Comparison of ENCODE assay signal across 9 cellular contexts in the genomic region with DNA sequence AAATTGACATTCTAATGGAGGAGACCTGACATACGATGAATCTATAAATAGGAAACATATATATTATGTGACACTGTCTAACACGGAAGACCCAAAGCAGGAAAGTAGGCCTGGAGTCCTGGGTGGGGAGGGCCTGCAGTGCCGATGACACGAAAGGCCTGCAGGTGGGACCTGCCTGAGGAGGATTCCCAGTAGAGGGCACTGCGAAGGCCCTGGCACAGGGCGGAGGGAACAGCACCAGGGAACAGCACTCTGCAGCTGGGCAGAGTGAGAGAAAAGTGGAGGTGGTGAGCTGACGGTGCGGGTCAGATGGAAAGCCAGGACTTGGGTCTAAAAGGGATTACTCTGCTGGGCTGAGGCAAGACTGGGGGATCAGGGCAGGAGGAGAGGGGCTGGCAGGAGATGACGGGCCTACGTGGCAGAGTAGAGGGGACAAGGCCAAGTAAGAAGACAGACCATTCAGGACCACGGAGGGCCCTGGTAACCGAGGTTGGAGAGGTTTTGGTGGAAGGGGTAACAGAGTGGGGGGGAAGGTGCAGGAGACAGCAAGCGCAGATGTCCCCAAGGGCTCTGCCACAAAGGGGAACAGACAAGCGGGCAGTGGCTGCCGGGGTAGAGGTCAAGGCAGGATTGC. TPM values are rescaled to one million over a fixed set of nuclear protein-coding genes. Genes with fewer than 3 reads are reported as not detected.
A peak's percentile ranks its signal among the peaks of the same experiment; 100 is the strongest.
DNase-seq lines count a peak whose midpoint lies in the region; ATAC-seq, FAIRE-seq and TF ChIP-seq lines count a peak whose summit lies in the region.
"Had no signal": no experiment of that assay in that cellular context is flagged by ENCODE, and none has a peak within 500 bp of the region (broad histone marks: within the 10 kb centered on the region; RNA-seq: fewer than 3 reads in every experiment).

No MANE protein-coding gene starts in this region.

- no peaks in the 10 kb centered on the region for H3K9me3 Mint-ChIP-seq in memory B cell

- no peak overlapping the region for H3K4me3 Mint-ChIP-seq in memory B cell

- intact Hi-C loops in GM12878 (cut with micrococcal nuclease; ENCODE audit: unreplicated experiment), result no loop called here
- intact Hi-C loops in transverse colon (cut with DNase I; ENCODE audit: low total_unique reads), result no loop called here

- no peak for TF ChIP-seq RAD21 in GM12878 (IDR thresholded peaks at IDR 0.05; ENCODE audit: insufficient read depth, low read depth, low read length)

- H3K9ac ChIP-seq in GM12878 (ENCODE audit: control insufficient read depth, insufficient read depth, low read length), result no peak overlapping the region

- peaks cover 46% of the 10 kb centered on the region for H3K36me3 Mint-ChIP-seq in memory B cell

- peak overlapping the region; percentile 59 for H3K27ac Mint-ChIP-seq in memory B cell

- no peaks in the 10 kb centered on the region for H3K79me2 ChIP-seq in GM12878 (ENCODE audit: control insufficient read depth, insufficient read depth, low read length)

- RAD21 ChIA-PET in GM12878 (lab: Charles Lee; ENCODE audit: unreplicated experiment), result no interaction called here

- WGBS in GM12878 (ENCODE audit: insufficient coverage, insufficient replicate concordance, low lambda C conversion rate, missing lambda C conversion rate), result 97% methylated on average over 15 of the region's 15 CpGs
- 85 to 90% methylated on average over 9 to 15 of the region's 15 CpGs for WGBS in transverse colon (ENCODE audit: low coverage in 1 of 2), 2 donors

- FAIRE-seq in GM12878 (lab: Jason Lieb, UNC), result no peak

- H3K9me3 ChIP-seq in GM12878 (replicated peaks; ENCODE audit: control insufficient read depth, insufficient read depth, low read length) (no peaks in the 10 kb centered on the region), transverse colon (no peaks in the 10 kb centered on the region)
- H3K9me3 ChIP-seq: colonic mucosa had no signal

- H3K4me1 ChIP-seq in GM12878 (ENCODE audit: control insufficient read depth, insufficient read depth, low read length), result no peaks in the 10 kb centered on the region
- no peaks in the 10 kb centered on the region for H3K4me1 ChIP-seq in transverse colon
- H3K4me1 ChIP-seq: colonic mucosa had no signal

- no peak overlapping the region for H3K27ac ChIP-seq in GM12878 (ENCODE audit: control insufficient read depth, insufficient read depth)
- H3K27ac ChIP-seq in transverse colon, result no peak overlapping the region
- H3K27ac ChIP-seq: colonic mucosa had no signal

- peak in 1 of 3 experiments; percentile 12; a peak in 1 of 6 replicates for TF ChIP-seq CTCF in GM12878 (IDR thresholded peaks at IDR 0.05 in 2 of 3, conservative IDR thresholded peaks at IDR 0.05 in 1 of 3; ENCODE audit: control insufficient read depth in 2 of 3, extremely low read depth in 1 of 3, insufficient read depth in 1 of 3, low read depth in 3 of 3, low read length in 3 of 3)
- TF ChIP-seq CTCF in transverse colon (IDR thresholded peaks at IDR 0.05), result no peak

- H3K36me3 ChIP-seq in GM12878 (ENCODE audit: control insufficient read depth in 2 of 2, insufficient read depth in 2 of 2, low read length in 1 of 2), result peaks cover 15 to 25% of the 10 kb centered on the region in 2 experiments
- H3K36me3 ChIP-seq in transverse colon, result peaks cover 0 to 65% (median 26%) of the 10 kb centered on the region in 4 donors

- DNase-seq in Caki2 (ENCODE audit: low read depth) (peak; percentile 31), HT-29 (ENCODE audit: low spot score) (peak; percentile 54), GM12878 (ENCODE audit: low read depth, low spot score) (no peak), memory B cell (ENCODE audit: low spot score in 2 of 2) (no peak), transverse colon (no peak), putamen (ENCODE audit: low spot score) (no peak)
- DNase-seq: colonic mucosa had no signal

- TF ChIP-seq EP300 in GM12878 (IDR thresholded peaks at IDR 0.05; ENCODE audit: borderline replicate concordance in 1 of 2, control insufficient read depth in 1 of 2, low read depth in 2 of 2, low read length in 2 of 2) (no peak), transverse colon (IDR thresholded peaks at IDR 0.05; ENCODE audit: low read depth) (no peak)

- CTCF ChIA-PET in GM12878 (lab: Yijun Ruan, JAX), result no interaction called here

- H3K27me3 Mint-ChIP-seq in memory B cell, result no peaks in the 10 kb centered on the region

- no peak overlapping the region for H3K4me3 ChIP-seq in GM12878
- no peak overlapping the region for H3K4me3 ChIP-seq in transverse colon
- H3K4me3 ChIP-seq: colonic mucosa had no signal

- BruUV-seq in GM12878 (replicated peaks; lab: Mats Ljungman, UMichigan), result no TSS peak

- no peaks in the 10 kb centered on the region for H3K27me3 ChIP-seq in GM12878 (replicated peaks in 1 of 2; ENCODE audit: control insufficient read depth in 2 of 2, insufficient read depth in 2 of 2, low read length in 1 of 2)
- no peaks in the 10 kb centered on the region for H3K27me3 ChIP-seq in transverse colon
- H3K27me3 ChIP-seq: colonic mucosa had no signal

- ATAC-seq in GM12878 (peak; percentile 49; the same call in 2 of the 3 replicates), memory B cell (ENCODE audit: low read depth) (no peak), GM21367 (IDR thresholded peaks at IDR 0.05; ENCODE audit: unreplicated experiment) (no peak), GM18907 (IDR thresholded peaks at IDR 0.05; ENCODE audit: unreplicated experiment) (no peak)

- POLR2A ChIA-PET in GM12878 (lab: Charles Lee), result no interaction called here

- no peak overlapping the region for H2AFZ ChIP-seq in GM12878 (ENCODE audit: control insufficient read depth, low read depth, low read length)

- in situ Hi-C loops in Caki2 (cut with HindIII; ENCODE audit: low pct_unique_long_range_greater_than_20kb, low sequenced_read_pairs) (no loop called here), GM12878 (cut with MboI) (no loop called here), transverse colon (cut with MboI; ENCODE audit: low pct_ligation_motif_present in 1 of 4, low pct_unique_long_range_greater_than_20kb in 1 of 4, low sequenced_read_pairs in 3 of 4) (no loop called here)

- no peaks in the 10 kb centered on the region for H4K20me1 ChIP-seq in GM12878 (ENCODE audit: control insufficient read depth, insufficient read depth)

- SMC1A ChIA-PET in GM12878 (lab: Charles Lee; ENCODE audit: uncharacterized antibody, unreplicated experiment), result no interaction called here

- H3K4me1 Mint-ChIP-seq in memory B cell, result peaks cover 15% of the 10 kb centered on the region

- TF ChIP-seq POLR2A in GM12878 (IDR thresholded peaks at IDR 0.05; ENCODE audit: low read depth, low read length) (no peak), transverse colon (IDR thresholded peaks at IDR 0.05) (no peak)

- H3K4me2 ChIP-seq in GM12878 (ENCODE audit: control insufficient read depth, insufficient read depth), result no peak overlapping the region

TF ChIP-seq in GM12878, 131 proteins besides CTCF, POLR2A, EP300 and RAD21 (continues in another document):
- TF ChIP-seq ESRRA (IDR thresholded peaks at IDR 0.05; ENCODE audit: low read length), result no peak
- no peak for TF ChIP-seq SUZ12 (IDR thresholded peaks at IDR 0.05; ENCODE audit: unreplicated experiment)
- no peak for TF ChIP-seq EGR1 (IDR thresholded peaks at IDR 0.05; ENCODE audit: borderline replicate concordance in 1 of 2, low read depth in 2 of 2, low read length in 2 of 2)
- TF ChIP-seq ZBED1 (IDR thresholded peaks at IDR 0.05; ENCODE audit: borderline replicate concordance), result no peak

RNA-seq across cellular contexts. Expression of a gene that starts 8.1 kb away (rescaled TPM):
- 41.4 and 48.6 TPM in 2 replicates for total RNA-seq in Caki2 (2014; rRNA removed; shearing (Covaris generic); ENCODE audit: low replicate concordance)
- total RNA-seq in HT-29 (2014; rRNA removed; shearing (Covaris generic)), result 25.2 and 26.8 TPM in 2 replicates
- total RNA-seq in GM12878 (2013; cell fraction: nucleolus; rRNA removed), result 20.9 and 23.2 TPM in 2 replicates
- total RNA-seq in GM12878 (2014; rRNA removed) (12.0 and 15.2 TPM in 2 replicates), GM12878 (2014; rRNA removed; fragmentation: Illumina TruSeq; extraction: Trizol) (6.2 and 6.4 TPM in 2 replicates), GM12878 (2021) (17.3 and 19.0 TPM in 2 replicates), transverse colon (10 to 100 TPM; 15.8 to 50.4 (median 33.1) TPM)
- 3.6 TPM for polyA plus RNA-seq in GM12878 (2011; ENCODE audit: low read depth)
- polyA plus RNA-seq in GM12878 (2011; rRNA removed) (3.1 and 5.3 TPM in 2 replicates), GM12878 (2014; fragmentation: Illumina TruSeq; extraction: Trizol) (3.9 and 6.2 TPM in 2 replicates), GM12878 (2014; fragmentation: Nextera tagmentation; extraction: Ambion mirVana) (1 to 10 TPM; 1.2 to 1.3 TPM), GM12878 (2014; rRNA removed) (10.4 and 13.0 TPM in 2 replicates), GM12878 (2016; fragmentation: Nextera tagmentation; extraction: Ambion mirVana) (10 to 100 TPM in 1 of 2 experiments, 1 to 10 TPM in 1; 5.2 to 13.4 TPM)
- polyA plus RNA-seq in GM12878 (2011; cell fraction: cytosol; rRNA removed), result 5.3 and 8.5 TPM in 2 replicates
- polyA plus RNA-seq in GM12878 (2011; cell fraction: nucleus; rRNA removed), result 15.0 and 17.6 TPM in 2 replicates
- polyA plus RNA-seq in GM12878 (2012), result 6.7 and 9.2 TPM in 2 replicates
- 8.0 and 13.6 TPM in 2 replicates for polyA minus RNA-seq in GM12878 (2011; rRNA and poly(A)+ RNA removed)
- polyA minus RNA-seq in GM12878 (2011; cell fraction: cytosol; rRNA and poly(A)+ RNA removed), result 6.9 and 14.7 TPM in 2 replicates
- polyA minus RNA-seq in GM12878 (2011; cell fraction: nucleus; rRNA and poly(A)+ RNA removed), result 8.8 and 20.9 TPM in 2 replicates

RNA-seq across cellular contexts. Expression of a gene that starts 28.6 kb away (rescaled TPM):
- total RNA-seq in Caki2 (2014; rRNA removed; shearing (Covaris generic); ENCODE audit: low replicate concordance), result 12.3 and 19.6 TPM in 2 replicates
- total RNA-seq in HT-29 (2014; rRNA removed; shearing (Covaris generic)), result 9.9 and 12.2 TPM in 2 replicates
- 4.1 and 5.4 TPM in 2 replicates for total RNA-seq in GM12878 (2013; cell fraction: nucleolus; rRNA removed)
- total RNA-seq in GM12878 (2014; rRNA removed) (5.3 and 7.3 TPM in 2 replicates), GM12878 (2014; rRNA removed; fragmentation: Illumina TruSeq; extraction: Trizol) (3.7 and 4.3 TPM in 2 replicates), GM12878 (2021) (13.9 and 16.0 TPM in 2 replicates), transverse colon (10 to 100 TPM in 2 of 4 donors, 1 to 10 TPM in 2; 7.8 to 58.9 (median 14.2) TPM)
- polyA plus RNA-seq in GM12878 (2011; ENCODE audit: low read depth), result 2.7 TPM
- polyA plus RNA-seq in GM12878 (2011; rRNA removed) (1.2 and 3.1 TPM in 2 replicates), GM12878 (2014; fragmentation: Illumina TruSeq; extraction: Trizol) (2.9 and 6.2 TPM in 2 replicates), GM12878 (2014; fragmentation: Nextera tagmentation; extraction: Ambion mirVana) (under 1 TPM; 0.03 to 0.13 TPM), GM12878 (2014; rRNA removed) (10.2 and 10.3 TPM in 2 replicates), GM12878 (2016; fragmentation: Nextera tagmentation; extraction: Ambion mirVana) (1 to 10 TPM in 1 of 2 experiments, under 1 TPM in 1; 0.24 to 2.4 TPM)
- 4.1 and 5.7 TPM in 2 replicates for polyA plus RNA-seq in GM12878 (2011; cell fraction: cytosol; rRNA removed)
- 3.1 and 4.1 TPM in 2 replicates for polyA plus RNA-seq in GM12878 (2011; cell fraction: nucleus; rRNA removed)
- 7.0 and 7.8 TPM in 2 replicates for polyA plus RNA-seq in GM12878 (2012)
- polyA minus RNA-seq in GM12878 (2011; rRNA and poly(A)+ RNA removed), result 2.8 and 7.4 TPM in 2 replicates
- 2.5 and 3.3 TPM in 2 replicates for polyA minus RNA-seq in GM12878 (2011; cell fraction: cytosol; rRNA and poly(A)+ RNA removed)
- polyA minus RNA-seq in GM12878 (2011; cell fraction: nucleus; rRNA and poly(A)+ RNA removed), result 1.5 and 3.7 TPM in 2 replicates

Comparison
In these comparisons a context has a peak if more than half of its experiments do, and no peak if none do; other contexts are left out.
1. DNase-seq: peak in Caki2 (single experiment) and HT-29 (single experiment); none in GM12878 (single experiment), memory B cell (0 of 2), transverse colon (single experiment) and putamen (single experiment).